ENCODE assay signal across 26 cellular contexts in genomic region chr19:30167976-30168635, GRCh38.
"Had no signal": no experiment of that assay in that cellular context is flagged by ENCODE, and none has a peak within 500 bp of the region (broad histone marks: within the 10 kb centered on the region; RNA-seq: fewer than 3 reads in every experiment).

No MANE protein-coding gene starts in this region.

- H3K4me2 ChIP-seq: hepatocyte, SK-N-SH had no signal

- DNase-seq: activated CD4-positive, alpha-beta T cell treated with anti-CD3 and anti-CD28 coated beads for 48 hours; activated CD4-positive, alpha-beta T cell treated with anti-CD3 and anti-CD28 coated beads, Interleukin-2, amount 50 U/mL, for 48 hours; activated CD8-positive, alpha-beta memory T cell treated with anti-CD3 and anti-CD28 coated beads for 24 hours; activated effector memory CD4-positive, alpha-beta T cell treated with anti-CD3 and anti-CD28 coated beads, Interleukin-2, amount 50 U/mL, for 16 hours; activated naive CD4-positive, alpha-beta T cell treated with anti-CD3 and anti-CD28 coated beads for 36 hours; activated naive CD8-positive, alpha-beta T cell treated with anti-CD3 and anti-CD28 coated beads for 36 hours; adrenal gland; cortex of kidney; foreskin melanocyte; left colon; mesenchymal stem cell; sigmoid colon; SK-N-SH; small intestine; stimulated activated CD4-positive, alpha-beta T cell treated with anti-CD3 and anti-CD28 coated beads, Interleukin-4, amount 100 ng/mL, for 24 hours; stimulated activated naive CD8-positive, alpha-beta T cell treated with anti-CD3 and anti-CD28 coated beads, Interleukin-15, amount 100 ng/mL, for 72 hours; substantia nigra; SW 1271; T-helper 9 cell; upper lobe of left lung had no signal

- H3K9me3 ChIP-seq: adrenal gland, ascending aorta, neutrophil, sigmoid colon, SK-N-SH, upper lobe of left lung had no signal

- H3K27me3 ChIP-seq: adrenal gland, ascending aorta, cardiac muscle cell, hepatocyte, neutrophil, sigmoid colon, upper lobe of left lung had no signal

- H3K4me1 ChIP-seq: adrenal gland, ascending aorta, sigmoid colon, upper lobe of left lung had no signal

- H3K9ac ChIP-seq: SK-N-SH had no signal

- H3K79me2 ChIP-seq: hepatocyte had no signal

- H3K27ac ChIP-seq: adrenal gland, ascending aorta, cardiac muscle cell, hepatocyte, neutrophil, sigmoid colon, upper lobe of left lung, VCaP had no signal

- H3K36me3 ChIP-seq: adrenal gland, ascending aorta, cardiac muscle cell, neutrophil, sigmoid colon, upper lobe of left lung had no signal

- H2AFZ ChIP-seq: hepatocyte had no signal

- ATAC-seq: left colon; stimulated activated effector memory CD8-positive, alpha-beta T cell treated with anti-CD3 and anti-CD28 coated beads, Interleukin-12 subunit alpha, Interleukin-12 subunit beta, amount 100 ng/mL, for 72 hours; stimulated activated naive CD8-positive, alpha-beta T cell treated with anti-CD3 and anti-CD28 coated beads, Interleukin-15, amount 100 ng/mL, for 72 hours had no signal

- H3K4me3 ChIP-seq: adrenal gland, ascending aorta, cardiac muscle cell, hepatocyte, sigmoid colon, upper lobe of left lung had no signal
